In genomic region chr2:85937069-85937439, GRCh38 we compare ENCODE assay signal across 17 cellular contexts.
"Had no signal": no experiment of that assay in that cellular context is flagged by ENCODE, and none has a peak within 500 bp of the region (broad histone marks: within the 10 kb centered on the region; RNA-seq: fewer than 3 reads in every experiment).

No MANE protein-coding gene starts in this region.

- H3K9me3 ChIP-seq: ascending aorta, gastrocnemius medialis, suprapubic skin had no signal

- ATAC-seq: activated CD8-positive, alpha-beta T cell treated with anti-CD3 and anti-CD28 coated beads for 36 hours; gastrocnemius medialis; natural killer cell treated with Interleukin-12 subunit alpha and Interleukin-12 subunit beta and Interleukin-15 and Interleukin-18, amount 100 ng/mL, for 72 hours; T-cell had no signal

- H3K27ac ChIP-seq: ascending aorta, breast epithelium, gastrocnemius medialis, heart right ventricle, left ventricle myocardium inferior, suprapubic skin had no signal

- H3K36me3 ChIP-seq: ascending aorta, breast epithelium, gastrocnemius medialis, heart right ventricle, left ventricle myocardium inferior, suprapubic skin had no signal

- H3K4me3 Mint-ChIP-seq: activated CD4-positive, alpha-beta T cell treated with anti-CD3 and anti-CD28 coated beads, Interleukin-2, amount 10 ng/mL, durations not matched to agents 24 days and 14 days; activated CD8-positive, alpha-beta T cell treated with anti-CD3 and anti-CD28 coated beads for 36 hours; activated naive CD4-positive, alpha-beta T cell treated with anti-CD3 and anti-CD28 coated beads for 36 hours; natural killer cell treated with Interleukin-12 subunit alpha and Interleukin-12 subunit beta and Interleukin-15 and Interleukin-18, amount 100 ng/mL, for 72 hours; stimulated activated naive CD8-positive, alpha-beta T cell treated with anti-CD3 and anti-CD28 coated beads, Interleukin-15, Interleukin-2, amounts not matched to agents 100 ng/mL and 50 ng/mL, for 24 hours; T-cell; type B pancreatic cell had no signal

- H3K27me3 ChIP-seq: ascending aorta, breast epithelium, gastrocnemius medialis, heart right ventricle, suprapubic skin had no signal

- H3K27ac Mint-ChIP-seq: activated CD4-positive, alpha-beta T cell treated with anti-CD3 and anti-CD28 coated beads, Interleukin-2, amount 10 ng/mL, durations not matched to agents 24 days and 14 days; activated CD8-positive, alpha-beta T cell treated with anti-CD3 and anti-CD28 coated beads for 36 hours; activated naive CD4-positive, alpha-beta T cell treated with anti-CD3 and anti-CD28 coated beads for 36 hours; activated T-helper 2 cell treated with anti-CD3 and anti-CD28 coated beads, Interferon-gamma antibody, Interleukin-2, Interleukin-4, amounts not matched to agents 10 μg/mL and 5 μg/mL and 100 μg/mL, durations not matched to agents 14 hours and 24 hours and 36 hours; natural killer cell treated with Interleukin-12 subunit alpha and Interleukin-12 subunit beta and Interleukin-15 and Interleukin-18, amount 100 ng/mL, for 72 hours; stimulated activated naive CD8-positive, alpha-beta T cell treated with anti-CD3 and anti-CD28 coated beads, Interleukin-15, Interleukin-2, amounts not matched to agents 100 ng/mL and 50 ng/mL, for 24 hours; T-cell; type B pancreatic cell had no signal

- H3K27me3 Mint-ChIP-seq: activated CD8-positive, alpha-beta T cell treated with anti-CD3 and anti-CD28 coated beads for 36 hours; stimulated activated naive CD8-positive, alpha-beta T cell treated with anti-CD3 and anti-CD28 coated beads, Interleukin-15, Interleukin-2, amounts not matched to agents 100 ng/mL and 50 ng/mL, for 24 hours; T-cell; type B pancreatic cell had no signal

- H3K36me3 Mint-ChIP-seq: natural killer cell treated with Interleukin-12 subunit alpha and Interleukin-12 subunit beta and Interleukin-15 and Interleukin-18, amount 100 ng/mL, for 72 hours; type B pancreatic cell had no signal

- DNase-seq: activated CD4-positive, alpha-beta T cell treated with anti-CD3 and anti-CD28 coated beads, Interleukin-2, amount 10 ng/mL, durations not matched to agents 24 days and 14 days; activated CD8-positive, alpha-beta T cell treated with anti-CD3 and anti-CD28 coated beads for 36 hours; activated naive CD4-positive, alpha-beta T cell treated with anti-CD3 and anti-CD28 coated beads for 36 hours; activated T-cell treated with anti-CD3 and anti-CD28 coated beads, Interleukin-2, amount 50 U/mL, for 1 hour; cortex of kidney; gastrocnemius medialis; left ventricle myocardium inferior; T-cell; T-helper 9 cell had no signal

- H3K4me3 ChIP-seq: ascending aorta, breast epithelium, gastrocnemius medialis, heart right ventricle, left ventricle myocardium inferior, suprapubic skin had no signal

- H3K9me3 Mint-ChIP-seq: natural killer cell treated with Interleukin-12 subunit alpha and Interleukin-12 subunit beta and Interleukin-15 and Interleukin-18, amount 100 ng/mL, for 72 hours; type B pancreatic cell had no signal

- H3K4me1 ChIP-seq: ascending aorta, breast epithelium had no signal
